In the genomic region with DNA sequence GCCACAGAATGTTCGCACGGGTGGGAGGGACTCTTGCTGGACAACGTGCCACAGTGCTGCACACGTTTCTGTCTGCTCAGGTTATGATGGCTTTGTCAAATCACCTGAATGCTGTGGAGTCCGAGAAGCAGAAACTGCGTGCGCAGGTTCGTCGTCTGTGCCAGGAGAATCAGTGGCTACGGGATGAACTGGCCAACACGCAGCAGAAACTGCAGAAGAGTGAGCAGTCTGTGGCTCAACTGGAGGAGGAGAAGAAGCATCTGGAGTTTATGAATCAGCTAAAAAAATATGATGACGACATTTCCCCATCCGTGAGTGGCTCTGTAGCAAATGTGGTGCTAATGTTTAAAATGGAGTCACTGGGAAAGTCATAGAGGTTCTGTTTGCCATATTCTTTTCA, we compare ENCODE assay signal across 15 cellular contexts. TPM values are rescaled to one million over a fixed set of nuclear protein-coding genes. Genes with fewer than 3 reads are reported as not detected.
DNase-seq lines count a peak whose midpoint lies in the region; ATAC-seq and TF ChIP-seq lines count a peak whose summit lies in the region.
"Had no signal": no experiment of that assay in that cellular context is flagged by ENCODE, and none has a peak within 500 bp of the region (broad histone marks: within the 10 kb centered on the region; RNA-seq: fewer than 3 reads in every experiment).

No MANE protein-coding gene starts in this region.

- peaks cover 7% of the 10 kb centered on the region for H3K4me1 Mint-ChIP-seq in activated T-cell treated with anti-CD3 and anti-CD28 coated beads, Interleukin-2, amount 50 U/mL, for 24 hours (ENCODE audit: low read depth)

- peaks cover 79% of the 10 kb centered on the region for H3K36me3 Mint-ChIP-seq in activated T-cell treated with anti-CD3 and anti-CD28 coated beads, Interleukin-2, amount 50 U/mL, for 24 hours (ENCODE audit: low read depth)

- H4K20me1 ChIP-seq in smooth muscle cell (ENCODE audit: low read depth), result peaks cover 100% of the 10 kb centered on the region

- peak overlapping the region; percentile 74 for H3K27ac Mint-ChIP-seq in activated T-cell treated with anti-CD3 and anti-CD28 coated beads, Interleukin-2, amount 50 U/mL, for 24 hours
- H3K27ac Mint-ChIP-seq: neural progenitor cell; T-helper 1 cell treated with Interleukin-12 subunit alpha and Interleukin-12 subunit beta and Interleukin-4 antibody, amounts not matched to agents 30 μg/mL and 1 μg/mL, for 36 hours had no signal

- ATAC-seq in upper lobe of right lung, result no peak
- ATAC-seq in activated CD4-positive, CD25-positive, alpha-beta regulatory T cell treated with anti-CD3 and anti-CD28 coated beads, Interleukin-2, amount 50 U/mL, for 24 hours, result no peak

- no peak for DNase-seq in activated T-cell treated with anti-CD3 and anti-CD28 coated beads, Interleukin-2, amount 50 U/mL, for 24 hours
- DNase-seq in activated T-cell treated with anti-CD3 and anti-CD28 coated beads, Interleukin-2, amount 50 U/mL, for 48 hours, result no peak
- DNase-seq in choroid plexus epithelial cell (ENCODE audit: low read depth), result peak; percentile 81
- no peak for DNase-seq in right atrium auricular region (ENCODE audit: low spot score)
- no peak for DNase-seq in upper lobe of right lung
- DNase-seq in smooth muscle cell (lab: John Stamatoyannopoulos, UW; ENCODE audit: unreplicated experiment), result no peak
- no peak for DNase-seq in COR-L47 (lab: John Stamatoyannopoulos, UW)
- DNase-seq: activated naive CD4-positive, alpha-beta T cell treated with Interleukin-2 at 50 U/mL for 16 hours; colonic mucosa; DMS 273 treated with DMSO at 0.1 percent for 48 hours; MM.1S; NCI-H345 had no signal

- no peaks in the 10 kb centered on the region for H3K27me3 Mint-ChIP-seq in activated T-cell treated with anti-CD3 and anti-CD28 coated beads, Interleukin-2, amount 50 U/mL, for 24 hours

- peaks cover 79% of the 10 kb centered on the region for H3K36me3 ChIP-seq in right atrium auricular region
- peaks cover 82% of the 10 kb centered on the region for H3K36me3 ChIP-seq in upper lobe of right lung
- H3K36me3 ChIP-seq in smooth muscle cell (ENCODE audit: low read depth), result peaks cover 6% of the 10 kb centered on the region
- H3K36me3 ChIP-seq: colonic mucosa had no signal

- H3K4me3 Mint-ChIP-seq in activated T-cell treated with anti-CD3 and anti-CD28 coated beads, Interleukin-2, amount 50 U/mL, for 24 hours, result no peak overlapping the region
- H3K4me3 Mint-ChIP-seq: neural progenitor cell; T-helper 1 cell treated with Interleukin-12 subunit alpha and Interleukin-12 subunit beta and Interleukin-4 antibody, amounts not matched to agents 30 μg/mL and 1 μg/mL, for 36 hours had no signal

- 92% methylated on average over 13 of the region's 13 CpGs for WGBS in smooth muscle cell (ENCODE audit: low lambda C conversion rate)

- no peaks in the 10 kb centered on the region for H3F3A ChIP-seq in smooth muscle cell (ENCODE audit: low read depth)

- H3K27me3 ChIP-seq in right atrium auricular region, result no peaks in the 10 kb centered on the region
- no peaks in the 10 kb centered on the region for H3K27me3 ChIP-seq in upper lobe of right lung
- no peaks in the 10 kb centered on the region for H3K27me3 ChIP-seq in smooth muscle cell (ENCODE audit: low read depth)
- H3K27me3 ChIP-seq: colonic mucosa, neural progenitor cell had no signal

- H2AFZ ChIP-seq in smooth muscle cell (ENCODE audit: low read depth), result no peak overlapping the region
- H2AFZ ChIP-seq: neural progenitor cell had no signal

- H3K9ac ChIP-seq in smooth muscle cell (ENCODE audit: low read depth), result no peak overlapping the region
- H3K9ac ChIP-seq: neural progenitor cell had no signal

- intact Hi-C loops in upper lobe of right lung (cut with DNase I), result no loop called here

- H3K79me2 ChIP-seq in smooth muscle cell (ENCODE audit: low read depth), result peaks cover 91% of the 10 kb centered on the region

- no peak overlapping the region for H3K4me3 ChIP-seq in choroid plexus epithelial cell (ENCODE audit: low read depth, low read length)
- H3K4me3 ChIP-seq in right atrium auricular region, result no peak overlapping the region
- no peak overlapping the region for H3K4me3 ChIP-seq in upper lobe of right lung
- H3K4me3 ChIP-seq in smooth muscle cell, result no peak overlapping the region
- H3K4me3 ChIP-seq: colonic mucosa, neural progenitor cell had no signal

- TF ChIP-seq CTCF in choroid plexus epithelial cell (conservative IDR thresholded peaks at IDR 0.05; ENCODE audit: low read depth, low read length) (no peak), right atrium auricular region (IDR thresholded peaks at IDR 0.05) (no peak), upper lobe of right lung (IDR thresholded peaks at IDR 0.05) (no peak), smooth muscle cell (IDR thresholded peaks at IDR 0.05; ENCODE audit: borderline replicate concordance, insufficient read depth, poor library complexity, severe bottlenecking) (no peak)

- H3K9me3 Mint-ChIP-seq in activated T-cell treated with anti-CD3 and anti-CD28 coated beads, Interleukin-2, amount 50 U/mL, for 24 hours, result no peaks in the 10 kb centered on the region
- H3K9me3 Mint-ChIP-seq: neural progenitor cell; T-helper 1 cell treated with Interleukin-12 subunit alpha and Interleukin-12 subunit beta and Interleukin-4 antibody, amounts not matched to agents 30 μg/mL and 1 μg/mL, for 36 hours had no signal

- no peaks in the 10 kb centered on the region for H3K9me3 ChIP-seq in right atrium auricular region
- H3K9me3 ChIP-seq in upper lobe of right lung, result no peaks in the 10 kb centered on the region
- no peaks in the 10 kb centered on the region for H3K9me3 ChIP-seq in smooth muscle cell (replicated peaks; ENCODE audit: low read depth)
- H3K9me3 ChIP-seq: colonic mucosa had no signal

- H3K27ac ChIP-seq in right atrium auricular region (peak overlapping the region; percentile 33 to 48), upper lobe of right lung (peak overlapping the region; percentile 42), smooth muscle cell (ENCODE audit: low read depth) (no peak overlapping the region)
- H3K27ac ChIP-seq: colonic mucosa, neural progenitor cell had no signal

- H3K4me2 ChIP-seq in smooth muscle cell, result no peak overlapping the region
- H3K4me2 ChIP-seq: neural progenitor cell had no signal

- H3K4me1 ChIP-seq in right atrium auricular region (peaks cover 0 to 37% of the 10 kb centered on the region in 2 donors), upper lobe of right lung (peaks cover 45% of the 10 kb centered on the region), smooth muscle cell (ENCODE audit: low read depth) (no peaks in the 10 kb centered on the region)
- H3K4me1 ChIP-seq: colonic mucosa, neural progenitor cell had no signal

RNA-seq across cellular contexts. Expression of a gene that starts 28.5 kb away (rescaled TPM):
- total RNA-seq in right atrium auricular region (100 to 1,000 TPM; 185 to 201 TPM), upper lobe of right lung (172 TPM), smooth muscle cell (184 and 224 TPM in 2 replicates)
- 167 and 180 TPM in 2 replicates for polyA plus RNA-seq in smooth muscle cell

RNA-seq across cellular contexts. Expression of a gene that starts 57.8 kb away (rescaled TPM):
- total RNA-seq in right atrium auricular region (1 to 10 TPM; 2.1 to 3.6 TPM), upper lobe of right lung (5.6 TPM), smooth muscle cell (4.9 and 10.5 TPM in 2 replicates)
- 8.3 and 10.0 TPM in 2 replicates for polyA plus RNA-seq in smooth muscle cell

RNA-seq across cellular contexts. Expression of a gene that starts 58.1 kb away (rescaled TPM):
- total RNA-seq in right atrium auricular region (10 to 100 TPM; 43.7 to 71.6 TPM), upper lobe of right lung (61.3 TPM), smooth muscle cell (33.9 and 42.6 TPM in 2 replicates)
- 41.5 and 55.9 TPM in 2 replicates for polyA plus RNA-seq in smooth muscle cell
